ENCODE assay signal across 25 cellular contexts in the genomic region with DNA sequence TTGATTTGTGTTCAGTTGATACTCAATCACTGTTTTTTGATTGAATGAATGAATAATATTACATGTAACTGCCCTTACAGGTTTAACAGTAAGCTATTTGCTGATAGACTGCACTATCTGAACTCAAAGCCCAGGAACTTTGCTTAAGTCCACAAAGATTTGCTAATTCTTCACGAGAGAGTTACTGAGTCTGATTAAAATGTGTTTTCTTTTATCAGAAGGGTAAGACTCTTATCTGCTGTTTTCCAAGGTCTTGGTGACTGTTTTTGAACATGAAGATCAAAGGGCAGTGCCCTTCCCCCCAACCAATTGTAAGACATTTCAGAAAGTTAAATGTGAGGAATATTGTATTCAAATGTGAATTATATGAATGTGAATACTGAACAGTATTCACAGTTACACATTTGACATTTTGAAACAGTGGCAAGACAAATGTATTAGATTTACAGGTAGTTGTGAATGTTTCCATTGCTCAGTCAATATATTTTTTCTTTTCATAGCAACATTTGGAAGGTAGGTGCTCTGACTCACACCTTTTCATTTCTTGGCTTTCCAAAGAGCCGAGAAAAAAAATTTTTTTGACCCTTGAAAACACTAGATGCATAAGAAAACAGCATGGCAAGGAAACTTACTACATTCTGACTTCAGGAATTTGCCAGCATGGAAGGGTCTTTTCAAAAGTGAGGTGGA.
"Had no signal": no experiment of that assay in that cellular context is flagged by ENCODE, and none has a peak within 500 bp of the region (broad histone marks: within the 10 kb centered on the region; RNA-seq: fewer than 3 reads in every experiment).

No MANE protein-coding gene starts in this region.

- H3K9ac ChIP-seq: KMS-11 had no signal

- H3K27me3 Mint-ChIP-seq: activated B cell treated with CpG ODN at 0.5 μM for 24 hours; activated CD4-positive, alpha-beta T cell treated with anti-CD3 and anti-CD28 coated beads, Interleukin-2, amount 10 ng/mL, durations not matched to agents 24 days and 14 days; activated naive CD8-positive, alpha-beta T cell treated with anti-CD3 and anti-CD28 coated beads, Interleukin-2, amount 10 ng/mL, durations not matched to agents 7 days and 5 days had no signal

- H3K4me1 Mint-ChIP-seq: activated CD4-positive, alpha-beta T cell treated with anti-CD3 and anti-CD28 coated beads, Interleukin-2, amount 10 ng/mL, durations not matched to agents 24 days and 14 days; activated naive CD8-positive, alpha-beta T cell treated with anti-CD3 and anti-CD28 coated beads, Interleukin-2, amount 10 ng/mL, durations not matched to agents 7 days and 5 days; brain had no signal

- H3K27ac ChIP-seq: adrenal gland, cardiac muscle cell, KMS-11 had no signal

- H3K27me3 ChIP-seq: adrenal gland, cardiac muscle cell had no signal

- H3K9me3 ChIP-seq: adrenal gland had no signal

- H3K36me3 ChIP-seq: adrenal gland, cardiac muscle cell had no signal

- H3K4me2 ChIP-seq: KMS-11 had no signal

- H3K36me3 Mint-ChIP-seq: activated naive CD8-positive, alpha-beta T cell treated with anti-CD3 and anti-CD28 coated beads, Interleukin-2, amount 10 ng/mL, durations not matched to agents 7 days and 5 days; brain had no signal

- H3K4me3 ChIP-seq: adrenal gland, cardiac muscle cell had no signal

- DNase-seq: activated B cell treated with CpG ODN at 0.5 μM for 24 hours; activated CD4-positive, alpha-beta T cell treated with anti-CD3 and anti-CD28 coated beads for 1 hour; activated CD4-positive, alpha-beta T cell treated with anti-CD3 and anti-CD28 coated beads, Interleukin-2, amount 10 ng/mL, durations not matched to agents 24 days and 14 days; activated CD4-positive, alpha-beta T cell treated with anti-CD3 and anti-CD28 coated beads, Interleukin-2, amount 50 U/mL, for 48 hours; activated naive CD4-positive, alpha-beta T cell treated with anti-CD3 and anti-CD28 coated beads, Interleukin-2, amount 50 U/mL, for 16 hours; activated naive CD8-positive, alpha-beta T cell treated with anti-CD3 and anti-CD28 coated beads, Interleukin-2, amount 10 ng/mL, durations not matched to agents 7 days and 5 days; activated T-cell treated with anti-CD3 and anti-CD28 coated beads for 4 hours; aorta; NCI-H1092 treated with DMSO at 0.1 percent for 48 hours; NCI-H1417 treated with DMSO at 0.1 percent for 48 hours; NCI-H1694; NCI-H2029; NCI-H2107; NCI-H345; NCI-H510A; NCI-H526 treated with DMSO at 0.1 percent for 48 hours; NCI-H82; SHP77 treated with DMSO at 0.1 percent for 48 hours; T-helper 2 cell; T1000 had no signal

- H3K27ac Mint-ChIP-seq: activated B cell treated with CpG ODN at 0.5 μM for 24 hours; activated CD4-positive, alpha-beta T cell treated with anti-CD3 and anti-CD28 coated beads, Interleukin-2, amount 10 ng/mL, durations not matched to agents 24 days and 14 days; activated naive CD8-positive, alpha-beta T cell treated with anti-CD3 and anti-CD28 coated beads, Interleukin-2, amount 10 ng/mL, durations not matched to agents 7 days and 5 days; brain had no signal

- H3K9me3 Mint-ChIP-seq: activated CD4-positive, alpha-beta T cell treated with anti-CD3 and anti-CD28 coated beads, Interleukin-2, amount 10 ng/mL, durations not matched to agents 24 days and 14 days; activated naive CD8-positive, alpha-beta T cell treated with anti-CD3 and anti-CD28 coated beads, Interleukin-2, amount 10 ng/mL, durations not matched to agents 7 days and 5 days had no signal

- H3K4me3 Mint-ChIP-seq: activated B cell treated with CpG ODN at 0.5 μM for 24 hours; activated CD4-positive, alpha-beta T cell treated with anti-CD3 and anti-CD28 coated beads, Interleukin-2, amount 10 ng/mL, durations not matched to agents 24 days and 14 days; activated naive CD8-positive, alpha-beta T cell treated with anti-CD3 and anti-CD28 coated beads, Interleukin-2, amount 10 ng/mL, durations not matched to agents 7 days and 5 days; brain had no signal

- FAIRE-seq: TTC549 had no signal
